8 cellular contexts compared by ENCODE assay signal in genomic region chr18:35386600-35387366, GRCh38. TPM values are rescaled to one million over a fixed set of nuclear protein-coding genes. Genes with fewer than 3 reads are reported as not detected.
DNase-seq lines count a peak whose midpoint lies in the region; ATAC-seq and TF ChIP-seq lines count a peak whose summit lies in the region.

No MANE protein-coding gene starts in this region.

- DNase-seq in AG08396 (ENCODE audit: low spot score) = peak; percentile 79
- peak; percentile 99 for DNase-seq in NCI-H510A treated with DMSO at 0.1 percent for 48 hours (lab: John Stamatoyannopoulos, UW)
- peak; percentile 79 for DNase-seq in activated CD4-positive, alpha-beta T cell treated with anti-CD3 and anti-CD28 coated beads for 36 hours
- DNase-seq in dedifferentiated amniotic fluid mesenchymal stem cell (ENCODE audit: extremely low spot score) = peak; percentile 73
- DNase-seq in lower leg skin (ENCODE audit: low spot score in 2 of 2) = peak; percentile 59 to 87
- peak; percentile 30 to 50 (median 47) for DNase-seq in stimulated activated CD4-positive, alpha-beta T cell treated with anti-CD3 and anti-CD28 coated beads, TNF-alpha, amount 100 ng/mL, for 48 hours (ENCODE audit: low read depth in 3 of 3)

- no peaks in the 10 kb centered on the region for H3K36me3 Mint-ChIP-seq in activated CD4-positive, alpha-beta T cell treated with anti-CD3 and anti-CD28 coated beads for 36 hours (ENCODE audit: low read depth)

- H3K27ac Mint-ChIP-seq in activated CD4-positive, alpha-beta T cell treated with anti-CD3 and anti-CD28 coated beads for 36 hours = no peak overlapping the region

- H3K27me3 Mint-ChIP-seq in activated CD4-positive, alpha-beta T cell treated with anti-CD3 and anti-CD28 coated beads for 36 hours = peaks cover 15% of the 10 kb centered on the region

- 38% methylated on average over 10 of the region's 10 CpGs for WGBS in lower leg skin, 2 donors

- peaks cover 2% of the 10 kb centered on the region for H3K4me1 Mint-ChIP-seq in activated CD4-positive, alpha-beta T cell treated with anti-CD3 and anti-CD28 coated beads for 36 hours

- peak; percentile 36 for ATAC-seq in GM18520 (IDR thresholded peaks at IDR 0.05; ENCODE audit: unreplicated experiment)
- ATAC-seq in HG03432 (IDR thresholded peaks at IDR 0.05; ENCODE audit: unreplicated experiment) = peak; percentile 83
- ATAC-seq in activated CD4-positive, alpha-beta T cell treated with anti-CD3 and anti-CD28 coated beads for 36 hours = peak; percentile 98

- H3K9me3 Mint-ChIP-seq in activated CD4-positive, alpha-beta T cell treated with anti-CD3 and anti-CD28 coated beads for 36 hours (ENCODE audit: low read depth) = no peaks in the 10 kb centered on the region

- intact Hi-C loops in activated CD4-positive, alpha-beta T cell treated with anti-CD3 and anti-CD28 coated beads for 36 hours (cut with DNase I, micrococcal nuclease) = loop anchor here (1.0 to 5.0 kb wide), 3 partner anchors 155 to 566 kb away; no protein-coding TSS in a partner anchor
- intact Hi-C loops in lower leg skin (cut with DNase I; ENCODE audit: low total_unique reads) = no loop called here

- no peak for TF ChIP-seq POLR2A in lower leg skin (IDR thresholded peaks at IDR 0.05)

- no peak for TF ChIP-seq CTCF in lower leg skin (IDR thresholded peaks at IDR 0.05)

- no peak overlapping the region for H3K4me3 ChIP-seq in lower leg skin (ENCODE audit: low read depth, poor library complexity, severe bottlenecking)

- POLR2A ChIA-PET in activated CD4-positive, alpha-beta T cell treated with anti-CD3 and anti-CD28 coated beads for 36 hours (lab: Charles Lee) = no interaction called here

- H3K4me3 Mint-ChIP-seq in activated CD4-positive, alpha-beta T cell treated with anti-CD3 and anti-CD28 coated beads for 36 hours = no peak overlapping the region

- CTCF ChIA-PET in activated CD4-positive, alpha-beta T cell treated with anti-CD3 and anti-CD28 coated beads for 36 hours (lab: Charles Lee) = interaction anchor here (0.6 to 2.8 kb wide), 40 partner anchors 9 to 744 kb away, joined by 3 to 25 read pairs (median 4); partner anchors contain the start of gene INO80C

RNA-seq across cellular contexts. Expression of gene ZNF396, which starts 9.6 kb away (rescaled TPM):
- 1 to 10 TPM in 1 of 2 experiments, under 1 TPM in 1; 0.47 to 1.1 TPM for total RNA-seq in activated CD4-positive, alpha-beta T cell treated with anti-CD3 and anti-CD28 coated beads for 36 hours
- 1 to 10 TPM in 3 of 4 donors, under 1 TPM in 1; 0.30 to 2.1 (median 1.1) TPM for total RNA-seq in lower leg skin

RNA-seq across cellular contexts. Expression of gene ZNF24, which starts 42.6 kb away (rescaled TPM):
- total RNA-seq in activated CD4-positive, alpha-beta T cell treated with anti-CD3 and anti-CD28 coated beads for 36 hours = 10 to 100 TPM; 31.7 to 50.9 TPM
- 10 to 100 TPM; 27.2 to 32.4 (median 30.6) TPM for total RNA-seq in lower leg skin

Comparison
In these comparisons a context has a peak if more than half of its experiments do, and no peak if none do; other contexts are left out.
1. DNase-seq: peak in every context shown above with its lines; median percentile 99 in NCI-H510A treated with DMSO at 0.1 percent for 48 hours; 79 in AG08396; 79 in activated CD4-positive, alpha-beta T cell treated with anti-CD3 and anti-CD28 coated beads for 36 hours; 73 in dedifferentiated amniotic fluid mesenchymal stem cell; 73 in lower leg skin; 47 in stimulated activated CD4-positive, alpha-beta T cell treated with anti-CD3 and anti-CD28 coated beads, TNF-alpha, amount 100 ng/mL, for 48 hours.
2. ATAC-seq: peak in every context shown above with its lines; median percentile 98 in activated CD4-positive, alpha-beta T cell treated with anti-CD3 and anti-CD28 coated beads for 36 hours; 83 in HG03432; 36 in GM18520.